In genomic region chr2:238220274-238220891, GRCh38 we compare ENCODE assay signal across 26 cellular contexts. TPM values are rescaled to one million over a fixed set of nuclear protein-coding genes. Genes with fewer than 3 reads are reported as not detected.
DNase-seq lines count a peak whose midpoint lies in the region; ATAC-seq, FAIRE-seq and TF ChIP-seq lines count a peak whose summit lies in the region.
"Had no signal": no experiment of that assay in that cellular context is flagged by ENCODE, and none has a peak within 500 bp of the region (broad histone marks: within the 10 kb centered on the region; RNA-seq: fewer than 3 reads in every experiment).

No MANE protein-coding gene starts in this region.

- TF ChIP-seq POLR2A in thyroid gland (IDR thresholded peaks at IDR 0.05), result no peak

- H3K27me3 Mint-ChIP-seq in WTC11 (ENCODE audit: low read depth), result peaks cover 13% of the 10 kb centered on the region
- H3K27me3 Mint-ChIP-seq: type B pancreatic cell had no signal

- no peak overlapping the region for H3K4me3 ChIP-seq in stomach smooth muscle (ENCODE audit: low read length in 2 of 2)
- H3K4me3 ChIP-seq in thyroid gland (replicated peaks in 1 of 3), result no peak overlapping the region

- peak; percentile 61 for FAIRE-seq in frontal cortex (lab: Jason Lieb, UNC)
- FAIRE-seq: HTR-8/SVneo, small intestine had no signal

- H3K27ac Mint-ChIP-seq in WTC11, result no peak overlapping the region
- H3K27ac Mint-ChIP-seq: activated B cell treated with CpG ODN at 0.5 μM for 24 hours; activated CD4-positive, alpha-beta memory T cell treated with anti-CD3 and anti-CD28 coated beads, Interleukin-2, amount 10 ng/mL, durations not matched to agents 7 days and 5 days; CD8-positive, alpha-beta memory T cell; dendritic cell treated with granulocyte-macrophage colony-stimulating factor and Interleukin-4, amounts not matched to agents 40 ng/mL and 50 ng/mL, for 4 days; stimulated activated naive B cell treated with anti-CD40 and anti-IgM and Interleukin-4, amounts not matched to agents 10 μg/mL and 1 μg/mL and 100 μg/mL, for 72 hours; type B pancreatic cell had no signal

- H3K9me3 Mint-ChIP-seq in WTC11, result no peaks in the 10 kb centered on the region
- H3K9me3 Mint-ChIP-seq: activated B cell treated with CpG ODN at 0.5 μM for 24 hours; activated CD4-positive, alpha-beta memory T cell treated with anti-CD3 and anti-CD28 coated beads, Interleukin-2, amount 10 ng/mL, durations not matched to agents 7 days and 5 days; CD8-positive, alpha-beta memory T cell; dendritic cell treated with granulocyte-macrophage colony-stimulating factor and Interleukin-4, amounts not matched to agents 40 ng/mL and 50 ng/mL, for 4 days; naive thymus-derived CD8-positive, alpha-beta T cell; stimulated activated naive B cell treated with anti-CD40 and anti-IgM and Interleukin-4, amounts not matched to agents 10 μg/mL and 1 μg/mL and 100 μg/mL, for 72 hours; type B pancreatic cell had no signal

- no peak for TF ChIP-seq CTCF in WTC11 (IDR thresholded peaks at IDR 0.05)
- no peak for TF ChIP-seq CTCF in GM10266 (IDR thresholded peaks at IDR 0.05; ENCODE audit: control insufficient read depth, insufficient read depth, low read depth, missing control alignments)
- TF ChIP-seq CTCF in thyroid gland (IDR thresholded peaks at IDR 0.05), result no peak

- no peak; the same call in 1 of the 2 replicates for ATAC-seq in WTC11
- ATAC-seq in HG03175 (IDR thresholded peaks at IDR 0.05; ENCODE audit: unreplicated experiment), result no peak
- ATAC-seq: left lobe of liver had no signal

- CTCF ChIA-PET in WTC11 (lab: Charles Lee), result interaction anchor here (0.8 to 1.0 kb wide), 2 partner anchors 36 to 43 kb away, joined by 3 to 4 read pairs; no protein-coding TSS in a partner anchor

- H3K9me3 ChIP-seq in stomach smooth muscle (ENCODE audit: control insufficient read depth in 2 of 2, low read length in 2 of 2) (no peaks in the 10 kb centered on the region), thyroid gland (no peaks in the 10 kb centered on the region)

- H3K27me3 ChIP-seq in stomach smooth muscle (ENCODE audit: control insufficient read depth in 1 of 2, insufficient read depth in 2 of 2, low read length in 2 of 2), result no peaks in the 10 kb centered on the region
- H3K27me3 ChIP-seq in thyroid gland, result no peaks in the 10 kb centered on the region

- no peaks in the 10 kb centered on the region for H3K36me3 Mint-ChIP-seq in WTC11
- H3K36me3 Mint-ChIP-seq: type B pancreatic cell had no signal

- no peaks in the 10 kb centered on the region for H3K4me1 Mint-ChIP-seq in WTC11
- H3K4me1 Mint-ChIP-seq: activated B cell treated with CpG ODN at 0.5 μM for 24 hours; activated CD4-positive, alpha-beta memory T cell treated with anti-CD3 and anti-CD28 coated beads, Interleukin-2, amount 10 ng/mL, durations not matched to agents 7 days and 5 days; naive thymus-derived CD8-positive, alpha-beta T cell had no signal

- 65 to 81% methylated on average over 7 to 10 of the region's 10 CpGs for WGBS in thyroid gland, 2 donors

- no peak overlapping the region for H3K9ac ChIP-seq in stomach smooth muscle (ENCODE audit: low read length in 2 of 2)
- H3K9ac ChIP-seq: parathyroid adenoma had no signal

- intact Hi-C loops in thyroid gland (cut with DNase I), result no loop called here

- H3K4me3 Mint-ChIP-seq in WTC11, result no peak overlapping the region
- H3K4me3 Mint-ChIP-seq: activated CD4-positive, alpha-beta memory T cell treated with anti-CD3 and anti-CD28 coated beads, Interleukin-2, amount 10 ng/mL, durations not matched to agents 7 days and 5 days; dendritic cell treated with granulocyte-macrophage colony-stimulating factor and Interleukin-4, amounts not matched to agents 40 ng/mL and 50 ng/mL, for 4 days; stimulated activated naive B cell treated with anti-CD40 and anti-IgM and Interleukin-4, amounts not matched to agents 10 μg/mL and 1 μg/mL and 100 μg/mL, for 72 hours; type B pancreatic cell had no signal

- H3K4me1 ChIP-seq in stomach smooth muscle (ENCODE audit: control insufficient read depth, insufficient read depth, low read length), result peaks cover 6% of the 10 kb centered on the region
- peaks cover 0 to 6% of the 10 kb centered on the region in 2 donors for H3K4me1 ChIP-seq in thyroid gland
- H3K4me1 ChIP-seq: parathyroid adenoma had no signal

- H3K27ac ChIP-seq in stomach smooth muscle (ENCODE audit: low read length) (peak overlapping the region; percentile 24), thyroid gland (no peak overlapping the region)
- H3K27ac ChIP-seq: parathyroid adenoma had no signal

- DNase-seq in SIG-M5 treated with dmso at 0.1 percent for 504 hours (lab: John Stamatoyannopoulos, UW; ENCODE audit: unreplicated experiment) (peak; percentile 8), SIG-M5 (lab: John Stamatoyannopoulos, UW) (no peak), WTC11 (ENCODE audit: low spot score) (no peak), frontal cortex (ENCODE audit: low spot score in 2 of 2) (no peak), GM10266 (ENCODE audit: extremely low spot score) (no peak), thyroid gland (no peak)
- DNase-seq: activated B cell treated with CpG ODN at 0.5 μM for 24 hours; activated CD4-positive, alpha-beta memory T cell treated with anti-CD3 and anti-CD28 coated beads, Interleukin-2, amount 10 ng/mL, durations not matched to agents 7 days and 5 days; activated gamma-delta T cell treated with Interleukin-2 at 50 U/mL for 16 hours; amniotic stem cell; CD8-positive, alpha-beta memory T cell; DMS153; GF-D8; HCEC 1CT; naive thymus-derived CD8-positive, alpha-beta T cell; NCI-H1417; RPMI8226; small intestine; stimulated activated naive B cell treated with anti-CD40 and anti-IgM and Interleukin-4, amounts not matched to agents 10 μg/mL and 1 μg/mL and 100 μg/mL, for 72 hours had no signal

- no peaks in the 10 kb centered on the region for H3K36me3 ChIP-seq in stomach smooth muscle (ENCODE audit: control insufficient read depth in 2 of 2, insufficient read depth in 2 of 2, low read length in 2 of 2)
- no peaks in the 10 kb centered on the region for H3K36me3 ChIP-seq in thyroid gland

- POLR2A ChIA-PET in WTC11 (lab: Charles Lee), result no interaction called here

TF ChIP-seq in WTC11, 78 proteins besides CTCF, POLR2A, EP300 and RAD21 (continues in another document):
- TF ChIP-seq ZNF219 (CRISPR knock-in tag; IDR thresholded peaks at IDR 0.05; ENCODE audit: borderline replicate concordance) (no peak), ZNF512 (CRISPR knock-in tag; IDR thresholded peaks at IDR 0.05; ENCODE audit: borderline replicate concordance) (no peak), HMGXB4 (CRISPR knock-in tag; IDR thresholded peaks at IDR 0.05) (no peak), GABPB1 (CRISPR knock-in tag; IDR thresholded peaks at IDR 0.05) (peak; percentile 37; the same call in 1 of the 2 replicates), ATF2 (CRISPR knock-in tag; IDR thresholded peaks at IDR 0.05; ENCODE audit: borderline replicate concordance, low read depth) (no peak)

RNA-seq across cellular contexts. Expression of gene ILKAP, which starts 16.9 kb away (rescaled TPM):
- total RNA-seq in WTC11 (2021), result 26.4 to 32.7 TPM (median 26.7 TPM) in 3 replicates
- total RNA-seq in frontal cortex, result 73.4 TPM
- total RNA-seq in thyroid gland, result 10 to 100 TPM; 33.4 to 52.0 (median 41.0) TPM

RNA-seq across cellular contexts. Expression of gene HES6, which starts 19.5 kb away (rescaled TPM):
- 52.1 to 63.9 TPM (median 63.4 TPM) in 3 replicates for total RNA-seq in WTC11 (2021)
- total RNA-seq in frontal cortex, result 67.7 TPM
- total RNA-seq in thyroid gland, result 1 to 10 TPM; 2.9 to 9.0 (median 6.8) TPM
